8 cellular contexts compared by ENCODE assay signal in the genomic region with DNA sequence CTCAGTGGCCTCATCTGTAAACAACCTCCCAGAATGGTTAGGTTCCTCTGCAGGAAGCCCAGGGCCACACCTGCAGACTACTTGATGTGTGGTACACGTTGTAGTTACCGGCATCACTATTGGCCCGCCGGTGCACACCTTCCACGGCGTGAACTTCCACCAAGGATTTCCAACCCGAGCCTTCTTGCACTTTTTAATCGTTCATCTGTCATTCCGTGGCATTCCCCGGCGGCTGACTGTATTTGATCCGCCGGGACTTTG. TPM values are rescaled to one million over a fixed set of nuclear protein-coding genes. Genes with fewer than 3 reads are reported as not detected.
DNase-seq lines count a peak whose midpoint lies in the region; ATAC-seq, FAIRE-seq and TF ChIP-seq lines count a peak whose summit lies in the region.

No MANE protein-coding gene starts in this region.

- H3K9ac ChIP-seq in HUES48 (ENCODE audit: low read depth, low read length): no peak overlapping the region
- no peak overlapping the region for H3K9ac ChIP-seq in adipocyte (ENCODE audit: low read length)

- 5 to 8% methylated on average over 13 of the region's 13 CpGs for WGBS in testis, 2 donors

- peak; percentile 20 for ATAC-seq in GM19455 (IDR thresholded peaks at IDR 0.05; ENCODE audit: unreplicated experiment)
- peak; percentile 2 for ATAC-seq in left lobe of liver

- no peak for TF ChIP-seq POLR2A in testis (IDR thresholded peaks at IDR 0.05)

- DNase-seq in adipocyte (ENCODE audit: low read depth) (no peak), left lobe of liver (ENCODE audit: low spot score) (no peak), testis (no peak), D721Med (ENCODE audit: insufficient read length, low spot score) (no peak), foreskin melanocyte (no peak), NCI-H2029 (lab: John Stamatoyannopoulos, UW) (no peak)

- H3K27me3 ChIP-seq in HUES48 (ENCODE audit: control insufficient read depth, insufficient read depth, low read length) (peaks cover 13% of the 10 kb centered on the region), adipocyte (replicated peaks; ENCODE audit: control insufficient read depth, insufficient read depth, low read length) (no peaks in the 10 kb centered on the region), testis (no peaks in the 10 kb centered on the region)

- TF ChIP-seq CTCF in testis (IDR thresholded peaks at IDR 0.05) (no peak), D721Med (IDR thresholded peaks at IDR 0.05; ENCODE audit: insufficient read depth, missing control alignments) (no peak)

- no peak for FAIRE-seq in D721Med (lab: Jason Lieb, UNC)

- H3K9me3 ChIP-seq in HUES48 (ENCODE audit: control insufficient read depth, insufficient read depth, low read length) (no peaks in the 10 kb centered on the region), adipocyte (ENCODE audit: control insufficient read depth, low read length) (no peaks in the 10 kb centered on the region), testis (no peaks in the 10 kb centered on the region)

- H3K27ac ChIP-seq in HUES48 (ENCODE audit: low read depth, low read length): no peak overlapping the region
- peak overlapping the region; percentile 15 to 46 for H3K27ac ChIP-seq in testis

- H3K4me3 ChIP-seq in HUES48 (ENCODE audit: low read depth, low read length) (peak overlapping the region; percentile 80), adipocyte (ENCODE audit: low read length) (peak overlapping the region; percentile 66), testis (peak overlapping the region; percentile 43 to 49)

- H3K4me1 ChIP-seq in HUES48 (ENCODE audit: control insufficient read depth, insufficient read depth, low read length) (no peaks in the 10 kb centered on the region), adipocyte (ENCODE audit: control insufficient read depth, insufficient read depth, low read length) (peaks cover 6% of the 10 kb centered on the region), testis (no peaks in the 10 kb centered on the region)

- intact Hi-C loops in testis (cut with DNase I; ENCODE audit: low total_unique reads): no loop called here

- H3K36me3 ChIP-seq in HUES48 (ENCODE audit: control insufficient read depth, insufficient read depth, low read length) (no peaks in the 10 kb centered on the region), adipocyte (ENCODE audit: control insufficient read depth, insufficient read depth, low read length, severe bottlenecking) (no peaks in the 10 kb centered on the region), testis (ENCODE audit: low read depth, missing control alignments) (no peaks in the 10 kb centered on the region)

RNA-seq across cellular contexts. Expression of gene TRIM41, which starts 5.3 kb away (rescaled TPM):
- total RNA-seq in left lobe of liver: 23.0 TPM
- total RNA-seq in testis: 10 to 100 TPM; 39.6 to 53.1 TPM
- polyA plus RNA-seq in testis (ENCODE audit: insufficient read depth, low read depth, low replicate concordance): 61.5 TPM

RNA-seq across cellular contexts. Expression of gene TRIM7, which starts 12.7 kb away (rescaled TPM):
- total RNA-seq in left lobe of liver (0.23 TPM), testis (under 1 TPM; 0.43 to 0.87 TPM)
- polyA plus RNA-seq in testis (ENCODE audit: insufficient read depth, low read depth, low replicate concordance): 0.47 TPM

RNA-seq across cellular contexts. Expression of gene RACK1, which starts 26.0 kb away (rescaled TPM):
- total RNA-seq in left lobe of liver: 510 TPM
- total RNA-seq in testis: 1,000 to 10,000 TPM in 1 of 2 donors, 100 to 1,000 TPM in 1; 777 to 1,606 TPM
- polyA plus RNA-seq in testis (ENCODE audit: insufficient read depth, low read depth, low replicate concordance): 1,149 TPM

RNA-seq across cellular contexts. Expression of gene TRIM52, which starts 43.2 kb away (rescaled TPM):
- total RNA-seq in left lobe of liver (6.0 TPM), testis (10 to 100 TPM; 28.4 to 32.8 TPM)
- polyA plus RNA-seq in testis (ENCODE audit: insufficient read depth, low read depth, low replicate concordance): 19.3 TPM
